12 cellular contexts compared by ENCODE assay signal in genomic region chr1:224499204-224499603, GRCh38.
A peak's percentile ranks its signal among the peaks of the same experiment; 100 is the strongest.
DNase-seq lines count a peak whose midpoint lies in the region; ATAC-seq and TF ChIP-seq lines count a peak whose summit lies in the region.
"Had no signal": no experiment of that assay in that cellular context is flagged by ENCODE, and none has a peak within 500 bp of the region (broad histone marks: within the 10 kb centered on the region; RNA-seq: fewer than 3 reads in every experiment).

No MANE protein-coding gene starts in this region.

- H3K27me3 ChIP-seq in iPS DF 6.9 (ENCODE audit: control insufficient read depth, insufficient read depth, low read length) (no peaks in the 10 kb centered on the region), ovary (no peaks in the 10 kb centered on the region)

- H3K27me3 Mint-ChIP-seq in stimulated activated naive CD8-positive, alpha-beta T cell treated with anti-CD3 and anti-CD28 coated beads, Interleukin-15, Interleukin-2, amounts not matched to agents 100 ng/mL and 50 ng/mL, for 24 hours = no peaks in the 10 kb centered on the region
- peaks cover 20% of the 10 kb centered on the region for H3K27me3 Mint-ChIP-seq in stimulated activated naive CD8-positive, alpha-beta T cell treated with anti-CD3 and anti-CD28 coated beads, Interleukin-15, amount 100 ng/mL, for 72 hours
- H3K27me3 Mint-ChIP-seq in activated CD8-positive, alpha-beta T cell treated with anti-CD3 and anti-CD28 coated beads for 36 hours = no peaks in the 10 kb centered on the region
- H3K27me3 Mint-ChIP-seq: CD4-positive, alpha-beta memory T cell had no signal

- H3K9me3 Mint-ChIP-seq in stimulated activated naive CD8-positive, alpha-beta T cell treated with anti-CD3 and anti-CD28 coated beads, Interleukin-15, Interleukin-2, amounts not matched to agents 100 ng/mL and 50 ng/mL, for 24 hours = peaks cover 6% of the 10 kb centered on the region
- H3K9me3 Mint-ChIP-seq in stimulated activated naive CD8-positive, alpha-beta T cell treated with anti-CD3 and anti-CD28 coated beads, Interleukin-15, amount 100 ng/mL, for 72 hours = peaks cover 6 to 8% of the 10 kb centered on the region in 2 donors
- peaks cover 7% of the 10 kb centered on the region for H3K9me3 Mint-ChIP-seq in activated CD8-positive, alpha-beta T cell treated with anti-CD3 and anti-CD28 coated beads for 36 hours

- no CpG with 5 or more reads among the region's 2 CpGs for WGBS in iPS DF 6.9 (ENCODE audit: insufficient coverage, insufficient read length)
- WGBS in ovary, 3 donors = 38 to 52% (median 40%) methylated on average over 2 of the region's 2 CpGs

- intact Hi-C loops in activated CD8-positive, alpha-beta T cell treated with anti-CD3 and anti-CD28 coated beads for 36 hours (cut with micrococcal nuclease) = no loop called here
- intact Hi-C loops in ovary (cut with DNase I) = no loop called here

- H3K4me1 ChIP-seq in iPS DF 6.9 (ENCODE audit: control insufficient read depth, insufficient read depth, low read length) = peaks cover 9% of the 10 kb centered on the region
- peaks cover 18% of the 10 kb centered on the region for H3K4me1 ChIP-seq in ovary (ENCODE audit: insufficient read depth)

- H3K36me3 Mint-ChIP-seq in stimulated activated naive CD8-positive, alpha-beta T cell treated with anti-CD3 and anti-CD28 coated beads, Interleukin-15, Interleukin-2, amounts not matched to agents 100 ng/mL and 50 ng/mL, for 24 hours (ENCODE audit: low read depth) = peaks cover 10% of the 10 kb centered on the region
- no peaks in the 10 kb centered on the region for H3K36me3 Mint-ChIP-seq in activated CD8-positive, alpha-beta T cell treated with anti-CD3 and anti-CD28 coated beads for 36 hours (ENCODE audit: low read depth)
- H3K36me3 Mint-ChIP-seq: CD4-positive, alpha-beta memory T cell had no signal

- H3K36me3 ChIP-seq in iPS DF 6.9 (ENCODE audit: control insufficient read depth, insufficient read depth, low read length) = no peaks in the 10 kb centered on the region
- H3K36me3 ChIP-seq in ovary = no peaks in the 10 kb centered on the region

- H3K4me3 Mint-ChIP-seq in stimulated activated naive CD8-positive, alpha-beta T cell treated with anti-CD3 and anti-CD28 coated beads, Interleukin-15, Interleukin-2, amounts not matched to agents 100 ng/mL and 50 ng/mL, for 24 hours = no peak overlapping the region
- H3K4me3 Mint-ChIP-seq in stimulated activated naive CD8-positive, alpha-beta T cell treated with anti-CD3 and anti-CD28 coated beads, Interleukin-15, amount 100 ng/mL, for 72 hours = no peak overlapping the region
- no peak overlapping the region for H3K4me3 Mint-ChIP-seq in activated CD8-positive, alpha-beta T cell treated with anti-CD3 and anti-CD28 coated beads for 36 hours

- peak overlapping the region; percentile 79 for H3K27ac Mint-ChIP-seq in stimulated activated naive CD8-positive, alpha-beta T cell treated with anti-CD3 and anti-CD28 coated beads, Interleukin-15, Interleukin-2, amounts not matched to agents 100 ng/mL and 50 ng/mL, for 24 hours
- H3K27ac Mint-ChIP-seq in stimulated activated naive CD8-positive, alpha-beta T cell treated with anti-CD3 and anti-CD28 coated beads, Interleukin-15, amount 100 ng/mL, for 72 hours = peak overlapping the region in 1 of 2 donors; percentile 35
- peak overlapping the region; percentile 25 for H3K27ac Mint-ChIP-seq in activated CD8-positive, alpha-beta T cell treated with anti-CD3 and anti-CD28 coated beads for 36 hours

- no peak for TF ChIP-seq CTCF in activated CD8-positive, alpha-beta T cell treated with anti-CD3 and anti-CD28 coated beads for 36 hours (IDR thresholded peaks at IDR 0.05)
- TF ChIP-seq CTCF in ovary (IDR thresholded peaks at IDR 0.05) = no peak

- peak overlapping the region; percentile 1 for H3K27ac ChIP-seq in iPS DF 6.9 (ENCODE audit: low read length)
- H3K27ac ChIP-seq in caudate nucleus (ENCODE audit: low read depth, low read length) = no peak overlapping the region
- peak overlapping the region in 1 of 2 donors; percentile 58 for H3K27ac ChIP-seq in ovary

- CTCF ChIA-PET in activated CD8-positive, alpha-beta T cell treated with anti-CD3 and anti-CD28 coated beads for 36 hours (lab: Charles Lee) = interaction anchor here (1.1 to 2.4 kb wide), 4 partner anchors 11 to 352 kb away, joined by 3 to 41 read pairs (median 8); no protein-coding TSS in a partner anchor

- DNase-seq in stimulated activated naive CD8-positive, alpha-beta T cell treated with anti-CD3 and anti-CD28 coated beads, Interleukin-15, amount 100 ng/mL, for 72 hours = no peak
- no peak for DNase-seq in activated CD8-positive, alpha-beta T cell treated with anti-CD3 and anti-CD28 coated beads for 36 hours
- DNase-seq in iPS DF 6.9 (ENCODE audit: low read depth, low spot score) (no peak), caudate nucleus (lab: John Stamatoyannopoulos, UW) (no peak), ovary (no peak)
- no peak for DNase-seq in stimulated activated CD8-positive, alpha-beta memory T cell treated with anti-CD3 and anti-CD28 coated beads, Interleukin-4, amount 100 ng/mL, for 48 hours
- DNase-seq: activated effector memory CD4-positive, alpha-beta T cell treated with Interleukin-2 at 50 U/mL for 16 hours; CD4-positive, alpha-beta memory T cell; GOT3; NCI-H2081 had no signal

- ATAC-seq in stimulated activated naive CD8-positive, alpha-beta T cell treated with anti-CD3 and anti-CD28 coated beads, Interleukin-15, amount 100 ng/mL, for 72 hours = no peak
- no peak for ATAC-seq in activated CD8-positive, alpha-beta T cell treated with anti-CD3 and anti-CD28 coated beads for 36 hours
- ATAC-seq in GM21825 (IDR thresholded peaks at IDR 0.05; ENCODE audit: unreplicated experiment) = no peak

- TF ChIP-seq EP300 in ovary (IDR thresholded peaks at IDR 0.05) = no peak

- peaks cover 55% of the 10 kb centered on the region for H3K4me1 Mint-ChIP-seq in stimulated activated naive CD8-positive, alpha-beta T cell treated with anti-CD3 and anti-CD28 coated beads, Interleukin-15, Interleukin-2, amounts not matched to agents 100 ng/mL and 50 ng/mL, for 24 hours (ENCODE audit: low read depth)
- peaks cover 57% of the 10 kb centered on the region for H3K4me1 Mint-ChIP-seq in stimulated activated naive CD8-positive, alpha-beta T cell treated with anti-CD3 and anti-CD28 coated beads, Interleukin-15, amount 100 ng/mL, for 72 hours
- peaks cover 56% of the 10 kb centered on the region for H3K4me1 Mint-ChIP-seq in activated CD8-positive, alpha-beta T cell treated with anti-CD3 and anti-CD28 coated beads for 36 hours (ENCODE audit: low read depth)

- no peak overlapping the region for H3K4me3 ChIP-seq in iPS DF 6.9 (ENCODE audit: low read length)
- no peak overlapping the region for H3K4me3 ChIP-seq in ovary

- no peaks in the 10 kb centered on the region for H3K9me3 ChIP-seq in iPS DF 6.9 (ENCODE audit: control insufficient read depth, insufficient read depth, low read length)
- no peaks in the 10 kb centered on the region for H3K9me3 ChIP-seq in ovary

- POLR2A ChIA-PET in activated CD8-positive, alpha-beta T cell treated with anti-CD3 and anti-CD28 coated beads for 36 hours (lab: Charles Lee) = interaction anchor here (0.5 to 1.3 kb wide), 6 partner anchors 10 to 124 kb away, joined by 3 read pairs; no protein-coding TSS in a partner anchor

- no peak for TF ChIP-seq POLR2A in ovary (IDR thresholded peaks at IDR 0.05)
